ENCODE assay signal across 1 cellular context in the genomic region with DNA sequence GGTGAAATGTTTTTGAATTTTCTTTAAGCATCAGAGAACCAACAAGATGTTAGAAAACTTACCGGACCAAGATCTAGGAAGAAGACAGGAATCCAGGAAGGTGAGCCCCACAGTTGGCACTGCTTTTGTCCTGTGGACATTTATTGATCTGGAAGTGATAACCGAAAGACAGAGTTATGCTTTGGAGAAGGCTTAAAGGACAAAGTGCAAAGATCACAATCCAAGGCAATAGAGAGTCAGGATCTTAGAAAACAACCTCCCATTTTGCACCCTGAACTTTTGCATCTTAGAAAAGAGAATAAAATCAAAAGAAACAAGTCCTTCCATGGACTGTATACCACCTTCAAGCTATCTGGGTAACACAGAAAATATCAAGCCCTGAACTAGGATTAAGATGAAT.
TF ChIP-seq lines count a peak whose summit lies in the region.

No MANE protein-coding gene starts in this region.

TF ChIP-seq in HepG2, 621 proteins besides CTCF, POLR2A, EP300 and RAD21 (continued from another document):
- TF ChIP-seq ZIK1 (CRISPR knock-in tag; IDR thresholded peaks at IDR 0.05; ENCODE audit: borderline replicate concordance, low read depth) (no peak), ZNF446 (CRISPR knock-in tag; IDR thresholded peaks at IDR 0.05) (no peak), ZZZ3 (CRISPR knock-in tag; IDR thresholded peaks at IDR 0.05; ENCODE audit: borderline replicate concordance) (no peak), RXRA (CRISPR knock-in tag; IDR thresholded peaks at IDR 0.05) (no peak), ZNF550 (CRISPR knock-in tag; IDR thresholded peaks at IDR 0.05; ENCODE audit: borderline replicate concordance) (no peak), ZNF782 (CRISPR knock-in tag; IDR thresholded peaks at IDR 0.05; ENCODE audit: borderline replicate concordance) (no peak), AGO2 (optimal IDR thresholded peaks at IDR 0.05; ENCODE audit: low read depth, low read length) (no peak), FOXK2 (IDR thresholded peaks at IDR 0.05) (no peak), ATF7-NPFF (CRISPR knock-in tag; IDR thresholded peaks at IDR 0.05; ENCODE audit: low read depth) (no peak), ZNF263 (CRISPR knock-in tag; IDR thresholded peaks at IDR 0.05) (no peak), RCOR2 (CRISPR knock-in tag; IDR thresholded peaks at IDR 0.05) (no peak), PHF8 (CRISPR knock-in tag; IDR thresholded peaks at IDR 0.05) (no peak)
- TF ChIP-seq, protein P1, sequence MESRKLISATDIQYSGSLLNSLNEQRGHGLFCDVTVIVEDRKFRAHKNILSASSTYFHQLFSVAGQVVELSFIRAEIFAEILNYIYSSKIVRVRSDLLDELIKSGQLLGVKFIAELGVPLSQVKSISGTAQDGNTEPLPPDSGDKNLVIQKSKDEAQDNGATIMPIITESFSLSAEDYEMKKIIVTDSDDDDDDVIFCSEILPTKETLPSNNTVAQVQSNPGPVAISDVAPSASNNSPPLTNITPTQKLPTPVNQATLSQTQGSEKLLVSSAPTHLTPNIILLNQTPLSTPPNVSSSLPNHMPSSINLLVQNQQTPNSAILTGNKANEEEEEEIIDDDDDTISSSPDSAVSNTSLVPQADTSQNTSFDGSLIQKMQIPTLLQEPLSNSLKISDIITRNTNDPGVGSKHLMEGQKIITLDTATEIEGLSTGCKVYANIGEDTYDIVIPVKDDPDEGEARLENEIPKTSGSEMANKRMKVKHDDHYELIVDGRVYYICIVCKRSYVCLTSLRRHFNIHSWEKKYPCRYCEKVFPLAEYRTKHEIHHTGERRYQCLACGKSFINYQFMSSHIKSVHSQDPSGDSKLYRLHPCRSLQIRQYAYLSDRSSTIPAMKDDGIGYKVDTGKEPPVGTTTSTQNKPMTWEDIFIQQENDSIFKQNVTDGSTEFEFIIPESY (CRISPR knock-in tag; IDR thresholded peaks at IDR 0.05), result no peak
TF ChIP-seq in HepG2: peak in this region for 0.
